ENCODE assay signal across 11 cellular contexts in genomic region chr1:113467991-113468390, GRCh38.
"Had no signal": no experiment of that assay in that cellular context is flagged by ENCODE, and none has a peak within 500 bp of the region (broad histone marks: within the 10 kb centered on the region; RNA-seq: fewer than 3 reads in every experiment).

No MANE protein-coding gene starts in this region.

- H3K27ac Mint-ChIP-seq: GM23338, H9, HFFc6 had no signal

- H3K4me3 ChIP-seq: GM23338 had no signal

- FAIRE-seq: H1, H54, HTR-8/SVneo had no signal

- H3K9ac ChIP-seq: KMS-11 had no signal

- H3K4me2 ChIP-seq: GM23338, KMS-11 had no signal

- DNase-seq: H9, HCEC 1CT, HFFc6, IMR-90, KBM-7 had no signal

- H3K4me3 Mint-ChIP-seq: GM23338, H9, HFFc6 had no signal

- ATAC-seq: GM23338 had no signal

- H3K27ac ChIP-seq: HL-60, KMS-11 had no signal

- H2AFZ ChIP-seq: GM23338 had no signal

- H3K4me1 Mint-ChIP-seq: GM23338, H9 had no signal
